35 cellular contexts compared by ENCODE assay signal in genomic region chr22:42837556-42837955, GRCh38.
"Had no signal": no experiment of that assay in that cellular context is flagged by ENCODE, and none has a peak within 500 bp of the region (broad histone marks: within the 10 kb centered on the region; RNA-seq: fewer than 3 reads in every experiment).

No MANE protein-coding gene starts in this region.

- ATAC-seq: activated CD8-positive, alpha-beta T cell treated with anti-CD3 and anti-CD28 coated beads for 36 hours; activated naive CD4-positive, alpha-beta T cell treated with anti-CD3 and anti-CD28 coated beads, Interleukin-2, amount 50 U/mL, for 72 hours; activated T-cell treated with anti-CD3 and anti-CD28 coated beads, Interleukin-2, amount 50 U/mL, for 4 hours; activated T-cell treated with anti-CD3 and anti-CD28 coated beads, Interleukin-2, amount 50 U/mL, for 72 hours; activated T-helper 17 cell treated with anti-CD3 and anti-CD28 coated beads, Interleukin-2, amount 50 U/mL, for 72 hours had no signal

- H3K4me1 ChIP-seq: ascending aorta had no signal

- H3K4me3 Mint-ChIP-seq: activated B cell treated with CpG ODN at 0.5 μM for 24 hours; activated CD4-positive, alpha-beta memory T cell treated with anti-CD3 and anti-CD28 coated beads for 36 hours; activated CD4-positive, alpha-beta T cell treated with anti-CD3 and anti-CD28 coated beads, Interleukin-2, amount 10 ng/mL, durations not matched to agents 24 days and 14 days; activated CD8-positive, alpha-beta T cell treated with anti-CD3 and anti-CD28 coated beads for 36 hours; activated naive CD4-positive, alpha-beta T cell treated with anti-CD3 and anti-CD28 coated beads for 36 hours; activated naive CD8-positive, alpha-beta T cell treated with anti-CD3 and anti-CD28 coated beads for 36 hours; activated T-cell treated with anti-CD3 and anti-CD28 coated beads, Interleukin-2, amount 50 U/mL, for 4 hours; activated T-cell treated with anti-CD3 and anti-CD28 coated beads, Interleukin-2, amount 50 U/mL, for 72 hours; activated T-helper 1 cell treated with anti-CD3 and anti-CD28 coated beads, Interleukin-12 subunit alpha, Interleukin-12 subunit beta, Interleukin-2, Interleukin-4 antibody, amounts not matched to agents 30 ng/mL and 10 ng/mL and 1 ng/mL, durations not matched to agents 14 hours and 24 hours and 36 hours; activated T-helper 17 cell treated with anti-CD3 and anti-CD28 coated beads, Interleukin-2, amount 50 U/mL, for 72 hours; brain; T-helper 1 cell treated with Interleukin-12 subunit alpha and Interleukin-12 subunit beta and Interleukin-4 antibody, amounts not matched to agents 30 μg/mL and 1 μg/mL, for 36 hours; T-helper 2 cell treated with Interferon-gamma antibody and Interleukin-4, amounts not matched to agents 5 μg/mL and 100 μg/mL, for 36 hours had no signal

- H3K27ac ChIP-seq: ascending aorta, cardiac muscle cell, VCaP had no signal

- H3K4me1 Mint-ChIP-seq: brain had no signal

- H3K27me3 Mint-ChIP-seq: activated B cell treated with CpG ODN at 0.5 μM for 24 hours; activated CD4-positive, alpha-beta memory T cell treated with anti-CD3 and anti-CD28 coated beads for 36 hours; activated CD4-positive, alpha-beta T cell treated with anti-CD3 and anti-CD28 coated beads, Interleukin-2, amount 10 ng/mL, durations not matched to agents 24 days and 14 days; activated CD8-positive, alpha-beta T cell treated with anti-CD3 and anti-CD28 coated beads for 36 hours; activated naive CD8-positive, alpha-beta T cell treated with anti-CD3 and anti-CD28 coated beads for 36 hours; activated T-helper 17 cell treated with anti-CD3 and anti-CD28 coated beads, Interleukin-2, amount 50 U/mL, for 72 hours; brain had no signal

- H3K36me3 Mint-ChIP-seq: activated naive CD4-positive, alpha-beta T cell treated with anti-CD3 and anti-CD28 coated beads, Interleukin-2, amount 50 U/mL, for 72 hours had no signal

- H3K9me3 ChIP-seq: adrenal gland, ascending aorta had no signal

- H3K27me3 ChIP-seq: adrenal gland, ascending aorta, cardiac muscle cell had no signal

- H3K27ac Mint-ChIP-seq: activated B cell treated with CpG ODN at 0.5 μM for 24 hours; activated CD4-positive, alpha-beta memory T cell treated with anti-CD3 and anti-CD28 coated beads for 36 hours; activated CD4-positive, alpha-beta T cell treated with anti-CD3 and anti-CD28 coated beads, Interleukin-2, amount 10 ng/mL, durations not matched to agents 24 days and 14 days; activated CD8-positive, alpha-beta T cell treated with anti-CD3 and anti-CD28 coated beads for 36 hours; activated naive CD4-positive, alpha-beta T cell treated with anti-CD3 and anti-CD28 coated beads for 36 hours; activated naive CD4-positive, alpha-beta T cell treated with anti-CD3 and anti-CD28 coated beads, Interleukin-2, amount 50 U/mL, for 72 hours; activated naive CD8-positive, alpha-beta T cell treated with anti-CD3 and anti-CD28 coated beads for 36 hours; activated T-cell treated with anti-CD3 and anti-CD28 coated beads, Interleukin-2, amount 50 U/mL, for 72 hours; activated T-helper 1 cell treated with anti-CD3 and anti-CD28 coated beads, Interleukin-12 subunit alpha, Interleukin-12 subunit beta, Interleukin-2, Interleukin-4 antibody, amounts not matched to agents 30 ng/mL and 10 ng/mL and 1 ng/mL, durations not matched to agents 14 hours and 24 hours and 36 hours; brain; T-helper 1 cell treated with Interleukin-12 subunit alpha and Interleukin-12 subunit beta and Interleukin-4 antibody, amounts not matched to agents 30 μg/mL and 1 μg/mL, for 36 hours; T-helper 2 cell treated with Interferon-gamma antibody and Interleukin-4, amounts not matched to agents 5 μg/mL and 100 μg/mL, for 36 hours had no signal

- H3K9me3 Mint-ChIP-seq: activated B cell treated with CpG ODN at 0.5 μM for 24 hours; activated CD4-positive, alpha-beta memory T cell treated with anti-CD3 and anti-CD28 coated beads for 36 hours; activated CD4-positive, alpha-beta T cell treated with anti-CD3 and anti-CD28 coated beads, Interleukin-2, amount 10 ng/mL, durations not matched to agents 24 days and 14 days; activated CD8-positive, alpha-beta T cell treated with anti-CD3 and anti-CD28 coated beads for 36 hours; activated naive CD4-positive, alpha-beta T cell treated with anti-CD3 and anti-CD28 coated beads for 36 hours; activated naive CD4-positive, alpha-beta T cell treated with anti-CD3 and anti-CD28 coated beads, Interleukin-2, amount 50 U/mL, for 72 hours; activated naive CD8-positive, alpha-beta T cell treated with anti-CD3 and anti-CD28 coated beads for 36 hours; activated T-cell treated with anti-CD3 and anti-CD28 coated beads, Interleukin-2, amount 50 U/mL, for 4 hours; activated T-cell treated with anti-CD3 and anti-CD28 coated beads, Interleukin-2, amount 50 U/mL, for 72 hours; activated T-helper 1 cell treated with anti-CD3 and anti-CD28 coated beads, Interleukin-12 subunit alpha, Interleukin-12 subunit beta, Interleukin-2, Interleukin-4 antibody, amounts not matched to agents 30 ng/mL and 10 ng/mL and 1 ng/mL, durations not matched to agents 14 hours and 24 hours and 36 hours; activated T-helper 17 cell treated with anti-CD3 and anti-CD28 coated beads, Interleukin-2, amount 50 U/mL, for 72 hours; T-helper 1 cell treated with Interleukin-12 subunit alpha and Interleukin-12 subunit beta and Interleukin-4 antibody, amounts not matched to agents 30 μg/mL and 1 μg/mL, for 36 hours; T-helper 2 cell treated with Interferon-gamma antibody and Interleukin-4, amounts not matched to agents 5 μg/mL and 100 μg/mL, for 36 hours had no signal

- DNase-seq: activated B cell treated with CpG ODN at 0.5 μM for 24 hours; activated CD4-positive, alpha-beta memory T cell treated with anti-CD3 and anti-CD28 coated beads for 36 hours; activated CD4-positive, alpha-beta T cell treated with anti-CD3 and anti-CD28 coated beads for 4 hours; activated CD4-positive, alpha-beta T cell treated with anti-CD3 and anti-CD28 coated beads, Interleukin-2, amount 10 ng/mL, durations not matched to agents 24 days and 14 days; activated CD4-positive, alpha-beta T cell treated with anti-CD3 and anti-CD28 coated beads, Interleukin-2, amount 50 U/mL, for 1 hour; activated CD4-positive, alpha-beta T cell treated with anti-CD3 and anti-CD28 coated beads, Interleukin-2, amount 50 U/mL, for 4 hours; activated CD4-positive, CD25-positive, alpha-beta regulatory T cell treated with anti-CD3 and anti-CD28 coated beads, Interleukin-2, amount 50 U/mL, for 72 hours; activated CD8-positive, alpha-beta memory T cell treated with anti-CD3 and anti-CD28 coated beads, Interleukin-2, amount 50 U/mL, for 4 hours; activated CD8-positive, alpha-beta T cell treated with anti-CD3 and anti-CD28 coated beads for 36 hours; activated effector memory CD4-positive, alpha-beta T cell treated with anti-CD3 and anti-CD28 coated beads, Interleukin-2, amount 50 U/mL, for 16 hours; activated gamma-delta T cell treated with Interleukin-2 at 50 U/mL for 16 hours; activated naive CD4-positive, alpha-beta T cell; activated naive CD4-positive, alpha-beta T cell treated with anti-CD3 and anti-CD28 coated beads for 36 hours; activated naive CD4-positive, alpha-beta T cell treated with anti-CD3 and anti-CD28 coated beads, Interleukin-2, amount 50 U/mL, for 16 hours; activated naive CD8-positive, alpha-beta T cell treated with anti-CD3 and anti-CD28 coated beads for 36 hours; activated T-cell treated with anti-CD3 and anti-CD28 coated beads for 4 hours; activated T-cell treated with anti-CD3 and anti-CD28 coated beads, Interleukin-2, amount 50 U/mL, for 1 hour; activated T-cell treated with anti-CD3 and anti-CD28 coated beads, Interleukin-2, amount 50 U/mL, for 4 hours; activated T-cell treated with anti-CD3 and anti-CD28 coated beads, Interleukin-2, amount 50 U/mL, for 72 hours; amniotic stem cell; central memory CD4-positive, alpha-beta T cell; SW 1271; T-helper 1 cell; T-helper 2 cell; T-helper 9 cell had no signal

- H3K4me3 ChIP-seq: adrenal gland, ascending aorta, cardiac muscle cell had no signal
